ENCODE assay signal across 8 cellular contexts in the genomic region with DNA sequence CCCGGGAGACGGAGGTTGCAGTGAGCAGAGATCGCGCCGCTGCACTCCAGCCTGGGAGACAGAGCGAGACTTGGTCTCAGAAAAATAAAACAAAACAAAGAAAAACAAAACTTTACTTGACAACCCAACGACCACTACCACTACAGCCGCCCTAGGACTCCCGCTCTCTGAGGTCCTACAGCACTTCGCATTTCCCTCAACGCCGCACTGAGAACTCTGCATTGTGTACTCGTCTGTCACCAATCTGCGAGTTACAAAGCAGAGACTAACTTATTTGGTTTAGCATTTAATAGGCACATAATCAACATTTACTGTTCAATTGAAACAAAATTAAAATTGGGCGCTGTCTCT.
A peak's percentile ranks its signal among the peaks of the same experiment; 100 is the strongest.
DNase-seq lines count a peak whose midpoint lies in the region; TF ChIP-seq lines count a peak whose summit lies in the region.

No MANE protein-coding gene starts in this region.

- H3K4me2 ChIP-seq in SU-DHL-6 (ENCODE audit: low read depth, low read length, poor library complexity, severe bottlenecking): peak overlapping the region; percentile 96

- H3K9me2 ChIP-seq in SU-DHL-6 (replicated peaks; ENCODE audit: insufficient read depth, low read length): no peaks in the 10 kb centered on the region

- H3K27ac ChIP-seq in SU-DHL-6 (ENCODE audit: low read depth, low read length) (peak overlapping the region; percentile 84), duodenal mucosa (ENCODE audit: low read depth, low read length) (peak overlapping the region; percentile 76)

- H3K79me2 ChIP-seq in SU-DHL-6 (ENCODE audit: insufficient read depth, low read length): peaks cover 44% of the 10 kb centered on the region

- peaks cover 13% of the 10 kb centered on the region for H3F3A ChIP-seq in SU-DHL-6 (ENCODE audit: insufficient read depth)

- TF ChIP-seq CTCF in SU-DHL-6 (IDR thresholded peaks at IDR 0.05; ENCODE audit: insufficient read depth, low read length, poor library complexity, severe bottlenecking): no peak

- H2AFZ ChIP-seq in SU-DHL-6 (ENCODE audit: low read depth, low read length, severe bottlenecking): peak overlapping the region; percentile 85

- peak; percentile 13 for DNase-seq in activated CD4-positive, alpha-beta T cell treated with anti-CD3 and anti-CD28 coated beads for 48 hours
- no peak for DNase-seq in activated CD4-positive, alpha-beta T cell treated with anti-CD3 and anti-CD28 coated beads for 1 hour
- DNase-seq in midbrain (lab: John Stamatoyannopoulos, UW): no peak
- no peak for DNase-seq in foreskin melanocyte
- DNase-seq in NOMO-1 treated with dmso at 0.1 percent for 144 hours (lab: John Stamatoyannopoulos, UW; ENCODE audit: unreplicated experiment): no peak

- H3K9ac ChIP-seq in SU-DHL-6 (ENCODE audit: low read length) (peak overlapping the region; percentile 97), duodenal mucosa (ENCODE audit: low read depth in 1 of 2, low read length in 2 of 2) (peak overlapping the region; percentile 100), mucosa of stomach (ENCODE audit: low read length) (peak overlapping the region; percentile 100)

- H3K4me1 ChIP-seq in duodenal mucosa (ENCODE audit: control insufficient read depth in 1 of 2, insufficient read depth in 2 of 2, low read length in 2 of 2): peaks cover 28 to 33% of the 10 kb centered on the region in 2 donors
- H3K4me1 ChIP-seq in mucosa of stomach (ENCODE audit: control insufficient read depth, insufficient read depth, low read length): no peaks in the 10 kb centered on the region

- H3K27me3 ChIP-seq in SU-DHL-6 (ENCODE audit: low read length): no peaks in the 10 kb centered on the region
- H3K27me3 ChIP-seq in duodenal mucosa (ENCODE audit: control insufficient read depth in 1 of 2, insufficient read depth in 2 of 2, low read length in 2 of 2): no peaks in the 10 kb centered on the region
- no peaks in the 10 kb centered on the region for H3K27me3 ChIP-seq in mucosa of stomach (ENCODE audit: control insufficient read depth, insufficient read depth, low read length)

- H3K36me3 ChIP-seq in SU-DHL-6 (ENCODE audit: low read length) (peaks cover 29% of the 10 kb centered on the region), duodenal mucosa (ENCODE audit: control insufficient read depth in 1 of 2, insufficient read depth in 2 of 2, low read length in 2 of 2) (peaks cover 7 to 13% of the 10 kb centered on the region in 2 donors), mucosa of stomach (ENCODE audit: control insufficient read depth, insufficient read depth, low read length) (no peaks in the 10 kb centered on the region)

- H3K9me3 ChIP-seq in SU-DHL-6 (ENCODE audit: insufficient read depth, low read length) (no peaks in the 10 kb centered on the region), duodenal mucosa (ENCODE audit: control insufficient read depth in 1 of 2, low read length in 2 of 2) (no peaks in the 10 kb centered on the region), mucosa of stomach (ENCODE audit: control insufficient read depth, low read length) (no peaks in the 10 kb centered on the region)

- peaks cover 32% of the 10 kb centered on the region for H4K20me1 ChIP-seq in SU-DHL-6 (ENCODE audit: low read depth, low read length)

- H3K4me3 ChIP-seq in SU-DHL-6 (ENCODE audit: insufficient read depth, low read length, poor library complexity, severe bottlenecking) (peak overlapping the region; percentile 88), duodenal mucosa (ENCODE audit: low read depth in 1 of 2, low read length in 2 of 2) (peak overlapping the region; percentile 98 to 100), mucosa of stomach (ENCODE audit: low read length) (peak overlapping the region; percentile 96)
